20 cellular contexts compared by ENCODE assay signal in the genomic region with DNA sequence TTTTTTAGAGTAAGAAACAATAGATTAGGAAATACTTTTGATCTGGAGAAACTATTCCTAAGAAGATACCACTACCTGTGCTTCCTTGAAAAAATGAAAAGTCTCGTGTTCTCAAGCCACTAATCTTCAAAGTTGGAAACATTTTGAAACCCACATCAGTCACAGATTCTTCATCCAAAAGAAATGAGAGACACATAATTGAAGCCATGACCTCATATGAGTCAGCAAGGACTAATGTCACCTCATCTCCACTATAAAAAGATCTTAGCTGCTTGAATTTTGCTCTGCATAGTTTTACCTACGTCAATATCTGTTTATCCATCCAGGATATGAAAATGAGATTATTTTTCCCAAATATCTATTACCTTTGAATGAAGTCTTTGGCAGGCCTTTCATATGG.
DNase-seq lines count a peak whose midpoint lies in the region; ATAC-seq and TF ChIP-seq lines count a peak whose summit lies in the region.
"Had no signal": no experiment of that assay in that cellular context is flagged by ENCODE, and none has a peak within 500 bp of the region (broad histone marks: within the 10 kb centered on the region; RNA-seq: fewer than 3 reads in every experiment).

No MANE protein-coding gene starts in this region.

- H3K9me2 ChIP-seq in GM23338 (ENCODE audit: insufficient read depth), result no peaks in the 10 kb centered on the region

- H3K36me3 Mint-ChIP-seq in GM23338 (ENCODE audit: low read depth), result no peaks in the 10 kb centered on the region

- H3K36me3 ChIP-seq in GM23338 (ENCODE audit: insufficient read depth), result no peaks in the 10 kb centered on the region
- H3K36me3 ChIP-seq in osteoblast (ENCODE audit: insufficient read depth, low read length), result no peaks in the 10 kb centered on the region
- H3K36me3 ChIP-seq: HAP-1 had no signal

- H3K9me3 ChIP-seq in osteoblast (ENCODE audit: low read depth, low read length), result no peaks in the 10 kb centered on the region
- H3K9me3 ChIP-seq: HAP-1 had no signal

- H3K27me3 Mint-ChIP-seq in GM23338 (ENCODE audit: insufficient read depth, low read depth, poor library complexity), result no peaks in the 10 kb centered on the region
- H3K27me3 Mint-ChIP-seq: CD4-positive, alpha-beta T cell had no signal

- TF ChIP-seq CTCF in GM23338 (conservative IDR thresholded peaks at IDR 0.05; ENCODE audit: low read depth in 2 of 2) (no peak), osteoblast (IDR thresholded peaks at IDR 0.05; ENCODE audit: extremely low read depth, low read depth, low read length) (no peak)

- no peak overlapping the region for H3K4me3 Mint-ChIP-seq in GM23338
- H3K4me3 Mint-ChIP-seq: B cell; CD4-positive, alpha-beta T cell; HFFc6 had no signal

- H3K4me1 Mint-ChIP-seq in GM23338, result 0 out of 3 replicates have a peak, but pooled peaks cover 2% of the 10 kb centered on the region
- H3K4me1 Mint-ChIP-seq: B cell had no signal

- H3K27ac ChIP-seq in GM23338 (ENCODE audit: low read depth) (no peak overlapping the region), osteoblast (ENCODE audit: low read depth, low read length) (no peak overlapping the region)
- H3K27ac ChIP-seq: HL-60 had no signal

- DNase-seq in GM23338 (ENCODE audit: low spot score), result no peak
- DNase-seq in M059J (ENCODE audit: low read depth), result peak; percentile 20
- DNase-seq in astrocyte of the hippocampus (ENCODE audit: low read depth, low spot score), result peak; percentile 8
- DNase-seq in osteoblast (ENCODE audit: insufficient read length, low spot score, missing footprints), result peak; percentile 3
- no peak for DNase-seq in OCI-M2 (lab: John Stamatoyannopoulos, UW; ENCODE audit: unreplicated experiment)
- no peak for DNase-seq in NK-92 (lab: John Stamatoyannopoulos, UW; ENCODE audit: unreplicated experiment)
- DNase-seq: C1 segment of cervical spinal cord; Calu3; CD4-positive, alpha-beta T cell; DMS 273 treated with DMSO at 0.1 percent for 48 hours; DMS79 treated with DMSO at 0.1 percent for 48 hours; GDM1; HFFc6; IMR-90; KBM-7 had no signal

- H3K4me1 ChIP-seq in GM23338 (ENCODE audit: insufficient read depth), result no peaks in the 10 kb centered on the region
- H3K4me1 ChIP-seq in osteoblast (ENCODE audit: insufficient read depth, low read length), result no peaks in the 10 kb centered on the region
- H3K4me1 ChIP-seq: HAP-1 had no signal

- H3K79me2 ChIP-seq in GM23338 (replicated peaks; ENCODE audit: insufficient read depth) (no peaks in the 10 kb centered on the region), osteoblast (ENCODE audit: insufficient read depth, low read length) (no peaks in the 10 kb centered on the region)

- H3F3A ChIP-seq in GM23338 (replicated peaks; ENCODE audit: low read depth), result no peaks in the 10 kb centered on the region

- no peak overlapping the region for H3K4me3 ChIP-seq in GM23338
- H3K4me3 ChIP-seq in osteoblast (ENCODE audit: insufficient read depth, low read length), result no peak overlapping the region
- H3K4me3 ChIP-seq: HAP-1 had no signal

- H3K4me2 ChIP-seq in GM23338, result no peak overlapping the region
- H3K4me2 ChIP-seq in osteoblast (ENCODE audit: insufficient read depth, low read length), result no peak overlapping the region

- H2AFZ ChIP-seq in GM23338, result no peak overlapping the region
- H2AFZ ChIP-seq in osteoblast (ENCODE audit: low read length), result no peak overlapping the region

- H3K27me3 ChIP-seq in GM23338 (ENCODE audit: insufficient read depth) (no peaks in the 10 kb centered on the region), osteoblast (ENCODE audit: insufficient read depth, low read length) (no peaks in the 10 kb centered on the region)

- no peaks in the 10 kb centered on the region for H3K9me3 Mint-ChIP-seq in GM23338
- H3K9me3 Mint-ChIP-seq: CD4-positive, alpha-beta T cell had no signal

- ATAC-seq in GM23338, result no peak
- ATAC-seq in GM21528 (IDR thresholded peaks at IDR 0.05; ENCODE audit: low FRiP score, unreplicated experiment), result no peak
- ATAC-seq in HG03108 (IDR thresholded peaks at IDR 0.05; ENCODE audit: unreplicated experiment), result no peak

- H3K27ac Mint-ChIP-seq in GM23338, result peak overlapping the region; percentile 23; the same call in 1 of the 2 replicates
- H3K27ac Mint-ChIP-seq: B cell; CD4-positive, alpha-beta T cell; HFFc6 had no signal

- no peaks in the 10 kb centered on the region for H4K20me1 ChIP-seq in GM23338 (replicated peaks; ENCODE audit: insufficient read depth)
- H4K20me1 ChIP-seq in osteoblast (ENCODE audit: insufficient read depth, low read length), result no peaks in the 10 kb centered on the region

TF ChIP-seq in GM23338, 12 proteins besides CTCF, POLR2A, EP300 and RAD21 (continues in another document):
- TF ChIP-seq EZH2 (IDR thresholded peaks at IDR 0.05; ENCODE audit: low read depth, unreplicated experiment), result no peak
- no peak for TF ChIP-seq POLR2AphosphoS5 (IDR thresholded peaks at IDR 0.05; ENCODE audit: low read depth)
- TF ChIP-seq ZNF114 (CRISPR knock-in tag; IDR thresholded peaks at IDR 0.05), result no peak
- no peak for TF ChIP-seq JUNB (IDR thresholded peaks at IDR 0.05; ENCODE audit: unreplicated experiment)
- TF ChIP-seq, protein P1, sequence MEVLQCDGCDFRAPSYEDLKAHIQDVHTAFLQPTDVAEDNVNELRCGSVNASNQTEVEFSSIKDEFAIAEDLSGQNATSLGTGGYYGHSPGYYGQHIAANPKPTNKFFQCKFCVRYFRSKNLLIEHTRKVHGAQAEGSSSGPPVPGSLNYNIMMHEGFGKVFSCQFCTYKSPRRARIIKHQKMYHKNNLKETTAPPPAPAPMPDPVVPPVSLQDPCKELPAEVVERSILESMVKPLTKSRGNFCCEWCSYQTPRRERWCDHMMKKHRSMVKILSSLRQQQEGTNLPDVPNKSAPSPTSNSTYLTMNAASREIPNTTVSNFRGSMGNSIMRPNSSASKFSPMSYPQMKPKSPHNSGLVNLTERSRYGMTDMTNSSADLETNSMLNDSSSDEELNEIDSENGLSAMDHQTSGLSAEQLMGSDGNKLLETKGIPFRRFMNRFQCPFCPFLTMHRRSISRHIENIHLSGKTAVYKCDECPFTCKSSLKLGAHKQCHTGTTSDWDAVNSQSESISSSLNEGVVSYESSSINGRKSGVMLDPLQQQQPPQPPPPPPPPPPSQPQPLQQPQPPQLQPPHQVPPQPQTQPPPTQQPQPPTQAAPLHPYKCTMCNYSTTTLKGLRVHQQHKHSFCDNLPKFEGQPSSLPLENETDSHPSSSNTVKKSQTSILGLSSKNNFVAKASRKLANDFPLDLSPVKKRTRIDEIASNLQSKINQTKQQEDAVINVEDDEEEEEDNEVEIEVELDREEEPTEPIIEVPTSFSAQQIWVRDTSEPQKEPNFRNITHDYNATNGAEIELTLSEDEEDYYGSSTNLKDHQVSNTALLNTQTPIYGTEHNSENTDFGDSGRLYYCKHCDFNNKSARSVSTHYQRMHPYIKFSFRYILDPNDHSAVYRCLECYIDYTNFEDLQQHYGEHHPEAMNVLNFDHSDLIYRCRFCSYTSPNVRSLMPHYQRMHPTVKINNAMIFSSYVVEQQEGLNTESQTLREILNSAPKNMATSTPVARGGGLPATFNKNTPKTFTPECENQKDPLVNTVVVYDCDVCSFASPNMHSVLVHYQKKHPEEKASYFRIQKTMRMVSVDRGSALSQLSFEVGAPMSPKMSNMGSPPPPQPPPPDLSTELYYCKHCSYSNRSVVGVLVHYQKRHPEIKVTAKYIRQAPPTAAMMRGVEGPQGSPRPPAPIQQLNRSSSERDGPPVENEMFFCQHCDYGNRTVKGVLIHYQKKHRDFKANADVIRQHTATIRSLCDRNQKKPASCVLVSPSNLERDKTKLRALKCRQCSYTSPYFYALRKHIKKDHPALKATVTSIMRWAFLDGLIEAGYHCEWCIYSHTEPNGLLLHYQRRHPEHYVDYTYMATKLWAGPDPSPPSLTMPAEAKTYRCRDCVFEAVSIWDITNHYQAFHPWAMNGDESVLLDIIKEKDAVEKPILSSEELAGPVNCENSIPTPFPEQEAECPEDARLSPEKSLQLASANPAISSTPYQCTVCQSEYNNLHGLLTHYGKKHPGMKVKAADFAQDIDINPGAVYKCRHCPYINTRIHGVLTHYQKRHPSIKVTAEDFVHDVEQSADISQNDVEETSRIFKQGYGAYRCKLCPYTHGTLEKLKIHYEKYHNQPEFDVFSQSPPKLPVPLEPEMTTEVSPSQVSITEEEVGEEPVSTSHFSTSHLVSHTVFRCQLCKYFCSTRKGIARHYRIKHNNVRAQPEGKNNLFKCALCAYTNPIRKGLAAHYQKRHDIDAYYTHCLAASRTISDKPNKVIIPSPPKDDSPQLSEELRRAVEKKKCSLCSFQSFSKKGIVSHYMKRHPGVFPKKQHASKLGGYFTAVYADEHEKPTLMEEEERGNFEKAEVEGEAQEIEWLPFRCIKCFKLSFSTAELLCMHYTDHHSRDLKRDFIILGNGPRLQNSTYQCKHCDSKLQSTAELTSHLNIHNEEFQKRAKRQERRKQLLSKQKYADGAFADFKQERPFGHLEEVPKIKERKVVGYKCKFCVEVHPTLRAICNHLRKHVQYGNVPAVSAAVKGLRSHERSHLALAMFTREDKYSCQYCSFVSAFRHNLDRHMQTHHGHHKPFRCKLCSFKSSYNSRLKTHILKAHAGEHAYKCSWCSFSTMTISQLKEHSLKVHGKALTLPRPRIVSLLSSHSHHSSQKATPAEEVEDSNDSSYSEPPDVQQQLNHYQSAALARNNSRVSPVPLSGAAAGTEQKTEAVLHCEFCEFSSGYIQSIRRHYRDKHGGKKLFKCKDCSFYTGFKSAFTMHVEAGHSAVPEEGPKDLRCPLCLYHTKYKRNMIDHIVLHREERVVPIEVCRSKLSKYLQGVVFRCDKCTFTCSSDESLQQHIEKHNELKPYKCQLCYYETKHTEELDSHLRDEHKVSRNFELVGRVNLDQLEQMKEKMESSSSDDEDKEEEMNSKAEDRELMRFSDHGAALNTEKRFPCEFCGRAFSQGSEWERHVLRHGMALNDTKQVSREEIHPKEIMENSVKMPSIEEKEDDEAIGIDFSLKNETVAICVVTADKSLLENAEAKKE (CRISPR knock-in tag; IDR thresholded peaks at IDR 0.05), result no peak
- no peak for TF ChIP-seq CREB1 (CRISPR knock-in tag; IDR thresholded peaks at IDR 0.05; ENCODE audit: low read depth)
- no peak for TF ChIP-seq NANOG (IDR thresholded peaks at IDR 0.05; ENCODE audit: borderline replicate concordance)
- TF ChIP-seq, protein P2, sequence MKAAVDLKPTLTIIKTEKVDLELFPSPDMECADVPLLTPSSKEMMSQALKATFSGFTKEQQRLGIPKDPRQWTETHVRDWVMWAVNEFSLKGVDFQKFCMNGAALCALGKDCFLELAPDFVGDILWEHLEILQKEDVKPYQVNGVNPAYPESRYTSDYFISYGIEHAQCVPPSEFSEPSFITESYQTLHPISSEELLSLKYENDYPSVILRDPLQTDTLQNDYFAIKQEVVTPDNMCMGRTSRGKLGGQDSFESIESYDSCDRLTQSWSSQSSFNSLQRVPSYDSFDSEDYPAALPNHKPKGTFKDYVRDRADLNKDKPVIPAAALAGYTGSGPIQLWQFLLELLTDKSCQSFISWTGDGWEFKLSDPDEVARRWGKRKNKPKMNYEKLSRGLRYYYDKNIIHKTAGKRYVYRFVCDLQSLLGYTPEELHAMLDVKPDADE (IDR thresholded peaks at IDR 0.05), result no peak

Comparison
In these comparisons a context has a peak if more than half of its experiments do, and no peak if none do; other contexts are left out.
1. DNase-seq: peak in M059J (single experiment), astrocyte of the hippocampus (single experiment) and osteoblast (single experiment); none in GM23338 (single experiment), OCI-M2 (single experiment) and NK-92 (single experiment).